ENCODE assay signal across 28 cellular contexts in genomic region chr22:24796860-24797259, GRCh38. TPM values are rescaled to one million over a fixed set of nuclear protein-coding genes. Genes with fewer than 3 reads are reported as not detected.
DNase-seq lines count a peak whose midpoint lies in the region; ATAC-seq, FAIRE-seq and TF ChIP-seq lines count a peak whose summit lies in the region.
"Had no signal": no experiment of that assay in that cellular context is flagged by ENCODE, and none has a peak within 500 bp of the region (broad histone marks: within the 10 kb centered on the region; RNA-seq: fewer than 3 reads in every experiment).

No MANE protein-coding gene starts in this region.

- H4K20me1 ChIP-seq in K562 (replicated peaks; ENCODE audit: control insufficient read depth, insufficient read depth, low read length) = no peaks in the 10 kb centered on the region
- H4K20me1 ChIP-seq: BLaER1 treated with 17β-estradiol and CSF1 and Interleukin-3, amounts not matched to agents 10 nM and 100 nM had no signal

- no peak overlapping the region for H3K4me2 ChIP-seq in K562 (ENCODE audit: insufficient read depth, low read length)

- TF ChIP-seq EP300 in K562 (IDR thresholded peaks at IDR 0.05; ENCODE audit: low read length) = no peak

- H3K27me3 ChIP-seq in K562 (ENCODE audit: control insufficient read depth in 2 of 2, insufficient read depth in 2 of 2, low read length in 2 of 2) (peaks cover 2 to 6% of the 10 kb centered on the region in 2 experiments; a peak in 4 of 5 replicates), foreskin keratinocyte (no peaks in the 10 kb centered on the region)
- H3K27me3 ChIP-seq: BE2C; BLaER1 treated with 17β-estradiol and CSF1 and Interleukin-3, amounts not matched to agents 10 nM and 100 nM had no signal

- H3K4me3 ChIP-seq in K562 = no peak overlapping the region
- H3K4me3 ChIP-seq: BLaER1 treated with 17β-estradiol and CSF1 and Interleukin-3, amounts not matched to agents 10 nM and 100 nM; GM12878; GM23248 had no signal

- BruUV-seq in K562 (replicated peaks; lab: Mats Ljungman, UMichigan) = no TSS peak

- H3K4me3 Mint-ChIP-seq in activated CD4-positive, alpha-beta memory T cell treated with anti-CD3 and anti-CD28 coated beads for 36 hours = no peak overlapping the region
- H3K4me3 Mint-ChIP-seq in activated CD4-positive, alpha-beta memory T cell treated with anti-CD3 and anti-CD28 coated beads, Interleukin-2, amount 10 ng/mL, durations not matched to agents 7 days and 5 days = no peak overlapping the region
- H3K4me3 Mint-ChIP-seq: CD14-positive monocyte; CD4-positive, alpha-beta T cell; CD8-positive, alpha-beta memory T cell; H9 had no signal

- no peak for TF ChIP-seq CTCF in K562 (IDR thresholded peaks at IDR 0.05 in 2 of 3, conservative IDR thresholded peaks at IDR 0.05 in 1 of 3; ENCODE audit: insufficient read depth in 2 of 3, low read depth in 1 of 3, low read length in 3 of 3)
- no peak for TF ChIP-seq CTCF in foreskin keratinocyte (conservative IDR thresholded peaks at IDR 0.05)

- H3K4me1 ChIP-seq in K562 (replicated peaks in 1 of 2; ENCODE audit: control insufficient read depth in 2 of 2, insufficient read depth in 2 of 2, low read length in 2 of 2) (no peaks in the 10 kb centered on the region), foreskin keratinocyte (no peaks in the 10 kb centered on the region)

- WGBS in K562 (ENCODE audit: insufficient coverage, low coverage, missing lambda C conversion rate) = 0% methylated on average over 4 of the region's 4 CpGs

- DNase-seq in activated CD4-positive, alpha-beta memory T cell treated with anti-CD3 and anti-CD28 coated beads for 36 hours = peak; percentile 12
- no peak for DNase-seq in activated CD4-positive, alpha-beta memory T cell treated with anti-CD3 and anti-CD28 coated beads, Interleukin-2, amount 10 ng/mL, durations not matched to agents 7 days and 5 days
- DNase-seq in K562 (ENCODE audit: extremely low read depth in 1 of 4, low spot score in 3 of 4) = no peak
- DNase-seq in myocyte (ENCODE audit: low read depth) = peak; percentile 28
- no peak for DNase-seq in urothelium cell line (ENCODE audit: low spot score)
- no peak for DNase-seq in foreskin keratinocyte
- no peak for DNase-seq in anterior cingulate cortex (lab: John Stamatoyannopoulos, UW)
- DNase-seq: ACHN; AML-193; BE2C; CD4-positive, alpha-beta T cell; CD8-positive, alpha-beta memory T cell; DMS 273 treated with DMSO at 0.1 percent for 48 hours; DMS79; EL; GDM1; GM23248; H9 had no signal

- ATAC-seq in K562 (no peak), foreskin keratinocyte (no peak), HG02884 (IDR thresholded peaks at IDR 0.05; ENCODE audit: unreplicated experiment) (no peak)
- ATAC-seq: GM12878, HCT116 had no signal

- FAIRE-seq in K562 (lab: Jason Lieb, UNC) (no peak), urothelium cell line (lab: Jason Lieb, UNC) (peak; percentile 98)
- FAIRE-seq: A204.1, D721Med, GM12878, GM19239 had no signal

- H3K27ac ChIP-seq in K562 (ENCODE audit: extremely low read depth, low read depth, low read length) = no peak overlapping the region
- no peak overlapping the region for H3K27ac ChIP-seq in foreskin keratinocyte
- H3K27ac ChIP-seq: 22Rv1; BLaER1 treated with 17β-estradiol and CSF1 and Interleukin-3, amounts not matched to agents 10 nM and 100 nM; GM23248 had no signal

- intact Hi-C loops in activated CD4-positive, alpha-beta memory T cell treated with anti-CD3 and anti-CD28 coated beads for 36 hours (cut with micrococcal nuclease) = no loop called here
- intact Hi-C loops in K562 (cut with micrococcal nuclease) = no loop called here

- no peak overlapping the region for H3K9ac ChIP-seq in K562 (ENCODE audit: insufficient read depth in 1 of 2, low read depth in 2 of 2, low read length in 2 of 2)
- H3K9ac ChIP-seq: BLaER1 treated with 17β-estradiol and CSF1 and Interleukin-3, amounts not matched to agents 10 nM and 100 nM; GM23248 had no signal

- H3K27me3 Mint-ChIP-seq in activated CD4-positive, alpha-beta memory T cell treated with anti-CD3 and anti-CD28 coated beads for 36 hours = no peaks in the 10 kb centered on the region
- peaks cover 4% of the 10 kb centered on the region for H3K27me3 Mint-ChIP-seq in activated CD4-positive, alpha-beta memory T cell treated with anti-CD3 and anti-CD28 coated beads, Interleukin-2, amount 10 ng/mL, durations not matched to agents 7 days and 5 days
- H3K27me3 Mint-ChIP-seq: CD4-positive, alpha-beta T cell; CD8-positive, alpha-beta memory T cell had no signal

- no peak overlapping the region for H3K27ac Mint-ChIP-seq in activated CD4-positive, alpha-beta memory T cell treated with anti-CD3 and anti-CD28 coated beads for 36 hours
- H3K27ac Mint-ChIP-seq in activated CD4-positive, alpha-beta memory T cell treated with anti-CD3 and anti-CD28 coated beads, Interleukin-2, amount 10 ng/mL, durations not matched to agents 7 days and 5 days = no peak overlapping the region
- H3K27ac Mint-ChIP-seq: CD14-positive monocyte; CD4-positive, alpha-beta T cell; CD8-positive, alpha-beta memory T cell had no signal

- H3K36me3 ChIP-seq in K562 (ENCODE audit: control insufficient read depth, insufficient read depth, low read length) = no peaks in the 10 kb centered on the region
- H3K36me3 ChIP-seq: BE2C; BLaER1 treated with 17β-estradiol and CSF1 and Interleukin-3, amounts not matched to agents 10 nM and 100 nM had no signal

- TF ChIP-seq POLR2A in K562 (conservative IDR thresholded peaks at IDR 0.05) = no peak

- POLR2A ChIA-PET in activated CD4-positive, alpha-beta memory T cell treated with anti-CD3 and anti-CD28 coated beads for 36 hours (lab: Charles Lee) = no interaction called here
- POLR2A ChIA-PET in activated CD4-positive, alpha-beta memory T cell treated with anti-CD3 and anti-CD28 coated beads, Interleukin-2, amount 10 ng/mL, durations not matched to agents 7 days and 5 days (lab: Charles Lee) = no interaction called here
- POLR2A ChIA-PET in K562 (lab: Yijun Ruan, JAX) = no interaction called here

- no peaks in the 10 kb centered on the region for H3K36me3 Mint-ChIP-seq in activated CD4-positive, alpha-beta memory T cell treated with anti-CD3 and anti-CD28 coated beads for 36 hours
- H3K36me3 Mint-ChIP-seq in activated CD4-positive, alpha-beta memory T cell treated with anti-CD3 and anti-CD28 coated beads, Interleukin-2, amount 10 ng/mL, durations not matched to agents 7 days and 5 days (ENCODE audit: low read depth) = no peaks in the 10 kb centered on the region
- H3K36me3 Mint-ChIP-seq: CD14-positive monocyte; CD8-positive, alpha-beta memory T cell had no signal

- H3K79me2 ChIP-seq in K562 (ENCODE audit: control insufficient read depth, insufficient read depth, low read length) = no peaks in the 10 kb centered on the region

- no peaks in the 10 kb centered on the region for H3K9me3 ChIP-seq in K562 (replicated peaks; ENCODE audit: control insufficient read depth, insufficient read depth, low read depth, low read length)
- H3K9me3 ChIP-seq: BE2C; BLaER1 treated with 17β-estradiol and CSF1 and Interleukin-3, amounts not matched to agents 10 nM and 100 nM had no signal

- H3K9me3 Mint-ChIP-seq in activated CD4-positive, alpha-beta memory T cell treated with anti-CD3 and anti-CD28 coated beads for 36 hours = no peaks in the 10 kb centered on the region
- no peaks in the 10 kb centered on the region for H3K9me3 Mint-ChIP-seq in activated CD4-positive, alpha-beta memory T cell treated with anti-CD3 and anti-CD28 coated beads, Interleukin-2, amount 10 ng/mL, durations not matched to agents 7 days and 5 days
- H3K9me3 Mint-ChIP-seq: CD4-positive, alpha-beta T cell; CD8-positive, alpha-beta memory T cell; H9 had no signal

- CTCF ChIA-PET in activated CD4-positive, alpha-beta memory T cell treated with anti-CD3 and anti-CD28 coated beads for 36 hours (lab: Charles Lee) = no interaction called here
- CTCF ChIA-PET in activated CD4-positive, alpha-beta memory T cell treated with anti-CD3 and anti-CD28 coated beads, Interleukin-2, amount 10 ng/mL, durations not matched to agents 7 days and 5 days (lab: Charles Lee) = no interaction called here
- CTCF ChIA-PET in K562 (lab: Yijun Ruan, JAX; ENCODE audit: low intra/inter-chr PET ratio) = no interaction called here

- H3K9me1 ChIP-seq in K562 (ENCODE audit: control insufficient read depth, insufficient read depth, low read length) = no peaks in the 10 kb centered on the region

- in situ Hi-C loops in K562 (cut with MboI) = no loop called here

- no peak overlapping the region for H2AFZ ChIP-seq in K562 (ENCODE audit: low read depth, low read length)
- H2AFZ ChIP-seq: GM23248 had no signal

- TF ChIP-seq RAD21 in K562 (CRISPR knock-in tag; conservative IDR thresholded peaks at IDR 0.05 in 1 of 2, IDR thresholded peaks at IDR 0.05 in 1 of 2) = no peak

- peaks cover 4% of the 10 kb centered on the region for H3K4me1 Mint-ChIP-seq in activated CD4-positive, alpha-beta memory T cell treated with anti-CD3 and anti-CD28 coated beads for 36 hours (ENCODE audit: low read depth)
- peaks cover 6% of the 10 kb centered on the region for H3K4me1 Mint-ChIP-seq in activated CD4-positive, alpha-beta memory T cell treated with anti-CD3 and anti-CD28 coated beads, Interleukin-2, amount 10 ng/mL, durations not matched to agents 7 days and 5 days
- H3K4me1 Mint-ChIP-seq: CD14-positive monocyte, H9 had no signal

RNA-seq across cellular contexts. Expression of gene SGSM1, which starts 9.2 kb away (rescaled TPM):
- under 1 TPM; 0.29 to 0.38 TPM for total RNA-seq in activated CD4-positive, alpha-beta memory T cell treated with anti-CD3 and anti-CD28 coated beads for 36 hours
- under 1 TPM; 0.35 to 0.93 TPM for total RNA-seq in activated CD4-positive, alpha-beta memory T cell treated with anti-CD3 and anti-CD28 coated beads, Interleukin-2, amount 10 ng/mL, durations not matched to agents 7 days and 5 days
- total RNA-seq in K562 (2011; cell fraction: chromatin; rRNA removed; ENCODE audit: low replicate concordance) = 0.12 TPM in 1 of 2 replicates, not detected in the other
- not detected in 2 replicates for total RNA-seq in K562 (2011; cell fraction: nucleolus; rRNA removed)
- not detected in 2 replicates for total RNA-seq in K562 (2011; cell fraction: nucleoplasm; rRNA removed)
- not detected in 2 replicates for total RNA-seq in K562 (2014; rRNA removed)
- not detected in 2 replicates for total RNA-seq in K562 (2014; rRNA removed; fragmentation: Illumina TruSeq; extraction: Trizol)
- not detected in 2 replicates for total RNA-seq in K562 (2015; rRNA removed; fragmentation: Illumina TruSeq; extraction: Trizol)
- total RNA-seq in K562 (2021) = not detected in 2 replicates
- 0.01 TPM in 1 of 2 replicates, not detected in the other for polyA plus RNA-seq in K562 (2011; rRNA removed)
- polyA plus RNA-seq in K562 (2011; cell fraction: cytosol; rRNA removed) = 0.03 TPM in 2 replicates
- 0.04 TPM in 1 of 2 replicates, not detected in the other for polyA plus RNA-seq in K562 (2011; cell fraction: nucleus; rRNA removed)
- 0.03 TPM in 1 of 2 replicates, not detected in the other for polyA plus RNA-seq in K562 (2012)
- polyA plus RNA-seq in K562 (2014; fragmentation: Illumina TruSeq; extraction: Trizol) = not detected in 2 replicates
- not detected for polyA plus RNA-seq in K562 (2014; fragmentation: Nextera tagmentation; extraction: Ambion mirVana)
- not detected in 2 replicates for polyA plus RNA-seq in K562 (2014; rRNA removed)
- not detected in 2 replicates for polyA minus RNA-seq in K562 (2011; rRNA and poly(A)+ RNA removed)
- polyA minus RNA-seq in K562 (2011; cell fraction: cytosol; rRNA and poly(A)+ RNA removed) = not detected in 2 replicates
- polyA minus RNA-seq in K562 (2011; cell fraction: nucleus; rRNA and poly(A)+ RNA removed) = not detected in 2 replicates
- total RNA-seq in myocyte = not detected in 2 replicates
- not detected for polyA plus RNA-seq in myocyte (2012)
- not detected in 2 replicates for total RNA-seq in foreskin keratinocyte
- not detected in 2 replicates for polyA plus RNA-seq in foreskin keratinocyte
- total RNA-seq: GM12878, GM23248 had no signal
- polyA plus RNA-seq: CD14-positive monocyte, GM12878, GM23248 had no signal

RNA-seq across cellular contexts. Expression of gene PIWIL3, which starts 22.3 kb away (rescaled TPM):
- total RNA-seq in activated CD4-positive, alpha-beta memory T cell treated with anti-CD3 and anti-CD28 coated beads for 36 hours = not detected
- total RNA-seq in activated CD4-positive, alpha-beta memory T cell treated with anti-CD3 and anti-CD28 coated beads, Interleukin-2, amount 10 ng/mL, durations not matched to agents 7 days and 5 days = not detected
- not detected in 2 replicates for total RNA-seq in K562 (2011; cell fraction: chromatin; rRNA removed; ENCODE audit: low replicate concordance)
- not detected in 2 replicates for total RNA-seq in K562 (2011; cell fraction: nucleolus; rRNA removed)
- not detected in 2 replicates for total RNA-seq in K562 (2011; cell fraction: nucleoplasm; rRNA removed)
- 0.04 TPM in 1 of 2 replicates, not detected in the other for total RNA-seq in K562 (2014; rRNA removed)
- 0.10 TPM in 1 of 2 replicates, not detected in the other for total RNA-seq in K562 (2014; rRNA removed; fragmentation: Illumina TruSeq; extraction: Trizol)
- 0.04 TPM in 1 of 2 replicates, not detected in the other for total RNA-seq in K562 (2015; rRNA removed; fragmentation: Illumina TruSeq; extraction: Trizol)
- total RNA-seq in K562 (2021) = not detected in 2 replicates
- polyA plus RNA-seq in K562 (2011; rRNA removed) = 0.03 and 0.04 TPM in 2 replicates
- 0.01 TPM in 2 replicates for polyA plus RNA-seq in K562 (2011; cell fraction: cytosol; rRNA removed)
- not detected in 2 replicates for polyA plus RNA-seq in K562 (2011; cell fraction: nucleus; rRNA removed)
- 0.04 and 0.06 TPM in 2 replicates for polyA plus RNA-seq in K562 (2012)
- polyA plus RNA-seq in K562 (2014; fragmentation: Illumina TruSeq; extraction: Trizol) = 0.04 and 0.06 TPM in 2 replicates
- not detected for polyA plus RNA-seq in K562 (2014; fragmentation: Nextera tagmentation; extraction: Ambion mirVana)
- polyA plus RNA-seq in K562 (2014; rRNA removed) = 0.12 TPM in 1 of 2 replicates, not detected in the other
- polyA minus RNA-seq in K562 (2011; rRNA and poly(A)+ RNA removed) = 0.07 TPM in 1 of 2 replicates, not detected in the other
- not detected in 2 replicates for polyA minus RNA-seq in K562 (2011; cell fraction: cytosol; rRNA and poly(A)+ RNA removed)
- polyA minus RNA-seq in K562 (2011; cell fraction: nucleus; rRNA and poly(A)+ RNA removed) = not detected in 2 replicates
- not detected in 2 replicates for total RNA-seq in myocyte
- not detected for polyA plus RNA-seq in myocyte (2012)
- not detected in 2 replicates for total RNA-seq in foreskin keratinocyte
- polyA plus RNA-seq in foreskin keratinocyte = not detected in 2 replicates
- total RNA-seq: CD4-positive, alpha-beta T cell; CD8-positive, alpha-beta memory T cell; GM23248; H4 had no signal
- polyA plus RNA-seq: CD14-positive monocyte; CD8-positive, alpha-beta memory T cell; GM12878; GM23248 had no signal

Comparison
In these comparisons a context has a peak if more than half of its experiments do, and no peak if none do; other contexts are left out.
1. DNase-seq: peak in activated CD4-positive, alpha-beta memory T cell treated with anti-CD3 and anti-CD28 coated beads for 36 hours (single experiment) and myocyte (single experiment); none in activated CD4-positive, alpha-beta memory T cell treated with anti-CD3 and anti-CD28 coated beads, Interleukin-2, amount 10 ng/mL, durations not matched to agents 7 days and 5 days (single experiment), K562 (0 of 4), urothelium cell line (single experiment), foreskin keratinocyte (0 of 2) and anterior cingulate cortex (0 of 58).